19 cellular contexts compared by ENCODE assay signal in genomic region chr2:2158176-2158826, GRCh38.
"Had no signal": no experiment of that assay in that cellular context is flagged by ENCODE, and none has a peak within 500 bp of the region (broad histone marks: within the 10 kb centered on the region; RNA-seq: fewer than 3 reads in every experiment).

No MANE protein-coding gene starts in this region.

- DNase-seq: effector memory CD8-positive, alpha-beta T cell; gastrocnemius medialis; kidney; left cardiac atrium; left ventricle myocardium inferior; lower lobe of right lung; midbrain; psoas muscle; spleen; stimulated activated CD4-positive, alpha-beta T cell treated with anti-CD3 and anti-CD28 coated beads, Interleukin-15, amount 100 ng/mL, for 24 hours; stimulated activated CD4-positive, alpha-beta T cell treated with anti-CD3 and anti-CD28 coated beads, Interleukin-1b, Interleukin-23, amount 100 ng/mL, for 48 hours; stimulated activated CD4-positive, alpha-beta T cell treated with anti-CD3 and anti-CD28 coated beads, Interleukin-4, amount 100 ng/mL, for 4 hours; stimulated activated naive B cell treated with anti-CD40 and anti-IgM and Interleukin-4, amounts not matched to agents 10 μg/mL and 1 μg/mL and 100 μg/mL, for 72 hours; stimulated activated naive CD8-positive, alpha-beta T cell treated with anti-CD3 and anti-CD28 coated beads, Interleukin-15, amount 100 ng/mL, for 72 hours had no signal

- H3K27me3 ChIP-seq: gastrocnemius medialis, spleen had no signal

- H3K27ac ChIP-seq: epithelial cell of prostate, esophagus muscularis mucosa, gastrocnemius medialis, left ventricle myocardium inferior, lower lobe of right lung, parathyroid adenoma, psoas muscle, spleen had no signal

- H3K36me3 ChIP-seq: esophagus muscularis mucosa, gastrocnemius medialis, left ventricle myocardium inferior, lower lobe of right lung, spleen had no signal

- H3K4me3 ChIP-seq: esophagus muscularis mucosa, gastrocnemius medialis, left ventricle myocardium inferior, lower lobe of right lung, psoas muscle, spleen had no signal

- ATAC-seq: effector memory CD8-positive, alpha-beta T cell; gastrocnemius medialis; left cardiac atrium; lower lobe of right lung; natural killer cell treated with Interleukin-12 subunit alpha and Interleukin-12 subunit beta and Interleukin-15 and Interleukin-18, amount 100 ng/mL, for 72 hours; psoas muscle; sciatic nerve; stimulated activated naive B cell treated with anti-CD40 and anti-IgM and Interleukin-4, amounts not matched to agents 10 μg/mL and 1 μg/mL and 100 μg/mL, for 72 hours; stimulated activated naive CD8-positive, alpha-beta T cell treated with anti-CD3 and anti-CD28 coated beads, Interleukin-15, amount 100 ng/mL, for 72 hours had no signal

- H3K4me1 ChIP-seq: esophagus muscularis mucosa, gastrocnemius medialis, left ventricle myocardium inferior, lower lobe of right lung, parathyroid adenoma, psoas muscle, spleen had no signal

- H3K9me3 ChIP-seq: gastrocnemius medialis had no signal
